20 cellular contexts compared by ENCODE assay signal in genomic region chr12:4133029-4133428, GRCh38.
"Had no signal": no experiment of that assay in that cellular context is flagged by ENCODE, and none has a peak within 500 bp of the region (broad histone marks: within the 10 kb centered on the region; RNA-seq: fewer than 3 reads in every experiment).

No MANE protein-coding gene starts in this region.

- H3K27ac ChIP-seq: gastrocnemius medialis, left ventricle myocardium inferior, prostate gland, skin epidermis, upper lobe of left lung had no signal

- DNase-seq: activated CD4-positive, alpha-beta T cell treated with anti-CD3 and anti-CD28 coated beads, Interleukin-2, amount 10 ng/mL, durations not matched to agents 7 days and 5 days; activated naive CD4-positive, alpha-beta T cell treated with anti-CD3 and anti-CD28 coated beads for 36 hours; activated naive CD8-positive, alpha-beta T cell treated with anti-CD3 and anti-CD28 coated beads, Interleukin-2, amount 50 U/mL, for 24 hours; activated T-cell treated with anti-CD3 and anti-CD28 coated beads for 4 hours; aorta; erythroblast; gastrocnemius medialis; heart left ventricle; left ventricle myocardium inferior; naive thymus-derived CD8-positive, alpha-beta T cell; right cardiac atrium; stimulated activated CD4-positive, alpha-beta T cell treated with anti-CD3 and anti-CD28 coated beads, Interleukin-15, amount 100 ng/mL, for 24 hours; stimulated activated CD4-positive, alpha-beta T cell treated with anti-CD3 and anti-CD28 coated beads, Interleukin-4, amount 100 ng/mL, for 24 hours; stimulated activated naive CD4-positive, alpha-beta T cell treated with Interleukin-2 at 50 U/mL for 16 hours; substantia nigra; SW 1271; upper lobe of left lung had no signal

- H3K27me3 ChIP-seq: upper lobe of left lung had no signal

- H3K27me3 Mint-ChIP-seq: activated CD4-positive, alpha-beta T cell treated with anti-CD3 and anti-CD28 coated beads, Interleukin-2, amount 10 ng/mL, durations not matched to agents 7 days and 5 days; activated naive CD8-positive, alpha-beta T cell treated with anti-CD3 and anti-CD28 coated beads, Interleukin-2, amount 50 U/mL, for 24 hours; activated T-helper 17 cell treated with anti-CD3 and anti-CD28 coated beads, Interleukin-2, amount 50 U/mL, for 72 hours; naive thymus-derived CD8-positive, alpha-beta T cell had no signal

- H3K4me3 Mint-ChIP-seq: activated CD4-positive, alpha-beta T cell treated with anti-CD3 and anti-CD28 coated beads, Interleukin-2, amount 10 ng/mL, durations not matched to agents 7 days and 5 days; activated naive CD4-positive, alpha-beta T cell treated with anti-CD3 and anti-CD28 coated beads for 36 hours; activated naive CD8-positive, alpha-beta T cell treated with anti-CD3 and anti-CD28 coated beads, Interleukin-2, amount 50 U/mL, for 24 hours; activated T-helper 17 cell treated with anti-CD3 and anti-CD28 coated beads, Interleukin-2, amount 50 U/mL, for 72 hours; naive thymus-derived CD8-positive, alpha-beta T cell had no signal

- H3K9me3 Mint-ChIP-seq: activated CD4-positive, alpha-beta T cell treated with anti-CD3 and anti-CD28 coated beads, Interleukin-2, amount 10 ng/mL, durations not matched to agents 7 days and 5 days; activated T-helper 17 cell treated with anti-CD3 and anti-CD28 coated beads, Interleukin-2, amount 50 U/mL, for 72 hours had no signal

- H3K36me3 ChIP-seq: gastrocnemius medialis, heart left ventricle, left ventricle myocardium inferior, prostate gland, upper lobe of left lung had no signal

- H3K9me3 ChIP-seq: prostate gland had no signal

- H3K4me1 ChIP-seq: gastrocnemius medialis, left ventricle myocardium inferior, prostate gland had no signal

- ATAC-seq: activated naive CD8-positive, alpha-beta T cell treated with anti-CD3 and anti-CD28 coated beads, Interleukin-2, amount 50 U/mL, for 24 hours; activated T-helper 17 cell treated with anti-CD3 and anti-CD28 coated beads, Interleukin-2, amount 50 U/mL, for 72 hours; gastrocnemius medialis; naive thymus-derived CD8-positive, alpha-beta T cell had no signal

- H3K4me3 ChIP-seq: gastrocnemius medialis, heart left ventricle, left ventricle myocardium inferior, prostate gland, skin epidermis, upper lobe of left lung had no signal

- H3K27ac Mint-ChIP-seq: activated CD4-positive, alpha-beta T cell treated with anti-CD3 and anti-CD28 coated beads, Interleukin-2, amount 10 ng/mL, durations not matched to agents 7 days and 5 days; activated T-helper 17 cell treated with anti-CD3 and anti-CD28 coated beads, Interleukin-2, amount 50 U/mL, for 72 hours had no signal
